In genomic region chr7:30468791-30469190, GRCh38 we compare ENCODE assay signal across 11 cellular contexts. TPM values are rescaled to one million over a fixed set of nuclear protein-coding genes. Genes with fewer than 3 reads are reported as not detected.
DNase-seq lines count a peak whose midpoint lies in the region; FAIRE-seq and TF ChIP-seq lines count a peak whose summit lies in the region.
"Had no signal": no experiment of that assay in that cellular context is flagged by ENCODE, and none has a peak within 500 bp of the region (broad histone marks: within the 10 kb centered on the region; RNA-seq: fewer than 3 reads in every experiment).

No MANE protein-coding gene starts in this region.

- DNase-seq in HCEC 1CT, result peak; percentile 29
- DNase-seq in cardiac fibroblast (ENCODE audit: low read depth in 2 of 2), result peak; percentile 70 to 80
- DNase-seq in hepatocyte (ENCODE audit: low spot score), result peak; percentile 51
- no peak for DNase-seq in skeletal muscle cell (ENCODE audit: low read depth)
- DNase-seq in LoVo (ENCODE audit: low spot score), result no peak
- no peak for DNase-seq in NCI-H2227 treated with DMSO at 0.1 percent for 48 hours (lab: John Stamatoyannopoulos, UW)
- no peak for DNase-seq in DMS153 (lab: John Stamatoyannopoulos, UW)
- no peak for DNase-seq in GM12891 (ENCODE audit: insufficient read length, low spot score)
- DNase-seq: DND-41; NCI-H1105 treated with DMSO at 0.1 percent for 48 hours; stimulated activated CD4-positive, alpha-beta T cell treated with anti-CD3 and anti-CD28 coated beads, Interleukin-12 subunit alpha, Interleukin-12 subunit beta, amount 100 ng/mL, for 4 hours had no signal

- H3K27me3 ChIP-seq in hepatocyte, result no peaks in the 10 kb centered on the region

- no peaks in the 10 kb centered on the region for H4K20me1 ChIP-seq in hepatocyte (ENCODE audit: insufficient read depth, poor library complexity, severe bottlenecking)

- H3K4me3 ChIP-seq in cardiac fibroblast (replicated peaks in 1 of 2; ENCODE audit: low read depth in 2 of 2, low read length in 2 of 2), result no peak overlapping the region
- no peak overlapping the region for H3K4me3 ChIP-seq in hepatocyte
- H3K4me3 ChIP-seq in skeletal muscle cell (ENCODE audit: low read depth, low read length), result peak overlapping the region; percentile 12

- no peak for TF ChIP-seq CTCF in cardiac fibroblast (IDR thresholded peaks at IDR 0.05; ENCODE audit: low read depth, low read length)
- TF ChIP-seq CTCF in hepatocyte (IDR thresholded peaks at IDR 0.05; ENCODE audit: poor library complexity), result no peak

- WGBS in hepatocyte (ENCODE audit: low lambda C conversion rate, missing lambda C conversion rate), result 63% methylated on average over 4 of the region's 4 CpGs

- peak overlapping the region; percentile 84 for H3K27ac ChIP-seq in hepatocyte

- H2AFZ ChIP-seq in hepatocyte, result peak overlapping the region; percentile 15

- TF ChIP-seq POLR2A in GM12891 (IDR thresholded peaks at IDR 0.05; ENCODE audit: low read depth, low read length), result no peak

- no peaks in the 10 kb centered on the region for H3K9me3 ChIP-seq in hepatocyte (ENCODE audit: low read depth)

- no peaks in the 10 kb centered on the region for H3K36me3 ChIP-seq in hepatocyte (replicated peaks; ENCODE audit: insufficient read depth, low read depth)

- H3K4me2 ChIP-seq in hepatocyte, result peak overlapping the region; percentile 48

- FAIRE-seq in GM12891 (lab: Jason Lieb, UNC), result no peak

- no peaks in the 10 kb centered on the region for H3K9me2 ChIP-seq in hepatocyte (replicated peaks; ENCODE audit: insufficient read depth)

- H3K79me2 ChIP-seq in hepatocyte, result peaks cover 4% of the 10 kb centered on the region

- H3K4me1 ChIP-seq in hepatocyte (ENCODE audit: insufficient read depth), result peaks cover 50% of the 10 kb centered on the region

TF ChIP-seq in GM12891, 5 proteins besides CTCF, POLR2A, EP300 and RAD21:
- no peak for TF ChIP-seq POLR2AphosphoS5 (IDR thresholded peaks at IDR 0.05; ENCODE audit: low read depth, low read length)
- TF ChIP-seq SPI1 (IDR thresholded peaks at IDR 0.05; ENCODE audit: low read depth, low read length), result no peak
- no peak for TF ChIP-seq PAX5 (IDR thresholded peaks at IDR 0.05; ENCODE audit: insufficient read depth, low read length, severe bottlenecking)
- TF ChIP-seq POU2F2 (IDR thresholded peaks at IDR 0.05; ENCODE audit: low read depth, low read length), result no peak
- no peak for TF ChIP-seq TAF1 (IDR thresholded peaks at IDR 0.05; ENCODE audit: low read depth, low read length)

RNA-seq across cellular contexts. Expression of gene NOD1, which starts 9.8 kb away (rescaled TPM):
- total RNA-seq in hepatocyte, result 6.1 and 6.9 TPM in 2 replicates
- polyA plus RNA-seq in hepatocyte, result 3.0 and 7.5 TPM in 2 replicates
- polyA plus RNA-seq in GM12891 (2012; ENCODE audit: low read depth, missing spikeins), result 5.7 TPM

RNA-seq across cellular contexts. Expression of gene GGCT, which starts 35.8 kb away (rescaled TPM):
- 43.4 and 47.2 TPM in 2 replicates for total RNA-seq in hepatocyte
- 46.9 and 55.7 TPM in 2 replicates for polyA plus RNA-seq in hepatocyte
- 58.6 TPM for polyA plus RNA-seq in GM12891 (2012; ENCODE audit: low read depth, missing spikeins)

Comparison
In these comparisons a context has a peak if more than half of its experiments do, and no peak if none do; other contexts are left out.
1. DNase-seq: peak in HCEC 1CT (single experiment), cardiac fibroblast (2 of 2) and hepatocyte (single experiment); none in skeletal muscle cell (single experiment), LoVo (single experiment), NCI-H2227 treated with DMSO at 0.1 percent for 48 hours (single experiment), DMS153 (single experiment) and GM12891 (single experiment).